26 cellular contexts compared by ENCODE assay signal in genomic region chr6:110037726-110038295, GRCh38. TPM values are rescaled to one million over a fixed set of nuclear protein-coding genes. Genes with fewer than 3 reads are reported as not detected.
DNase-seq lines count a peak whose midpoint lies in the region; ATAC-seq and TF ChIP-seq lines count a peak whose summit lies in the region.
"Had no signal": no experiment of that assay in that cellular context is flagged by ENCODE, and none has a peak within 500 bp of the region (broad histone marks: within the 10 kb centered on the region; RNA-seq: fewer than 3 reads in every experiment).

No MANE protein-coding gene starts in this region.

- H3K27me3 Mint-ChIP-seq in natural killer cell (ENCODE audit: low read depth in 2 of 2) = no peaks in the 10 kb centered on the region

- 0 out of 2 replicates have a peak overlapping the region, but pooled peaks have one; percentile 35 for H3K27ac ChIP-seq in BLaER1
- H3K27ac ChIP-seq: C4-2B, SJSA1 had no signal

- H3K4me3 Mint-ChIP-seq in natural killer cell = peak overlapping the region; percentile 58

- no peaks in the 10 kb centered on the region for H3K9me2 ChIP-seq in Loucy (replicated peaks; ENCODE audit: low read depth, low read length)

- H3K36me3 ChIP-seq in BLaER1 (no peaks in the 10 kb centered on the region), Loucy (ENCODE audit: insufficient read depth, low read length) (no peaks in the 10 kb centered on the region)
- H3K36me3 ChIP-seq: MG63, SJSA1 had no signal

- H3K9me3 ChIP-seq in BLaER1 (no peaks in the 10 kb centered on the region), Loucy (ENCODE audit: insufficient read depth, low read depth, low read length) (no peaks in the 10 kb centered on the region)
- H3K9me3 ChIP-seq: MG63, SJSA1 had no signal

- H4K20me1 ChIP-seq in BLaER1 (no peaks in the 10 kb centered on the region), Loucy (ENCODE audit: insufficient read depth, low read length, poor library complexity, severe bottlenecking) (no peaks in the 10 kb centered on the region)

- ATAC-seq in natural killer cell (no peak), HG03439 (IDR thresholded peaks at IDR 0.05; ENCODE audit: unreplicated experiment) (no peak), GM18909 (IDR thresholded peaks at IDR 0.05; ENCODE audit: poor library complexity, unreplicated experiment) (no peak), HG03159 (IDR thresholded peaks at IDR 0.05; ENCODE audit: unreplicated experiment) (no peak)
- ATAC-seq: Right ventricle myocardium inferior had no signal

- H3K9ac ChIP-seq in BLaER1 (no peak overlapping the region), Loucy (ENCODE audit: low read depth, low read length, poor library complexity, severe bottlenecking) (peak overlapping the region; percentile 82)

- H3K27ac Mint-ChIP-seq in natural killer cell = peak overlapping the region in 1 of 2 donors; percentile 74

- H3K9me3 Mint-ChIP-seq in natural killer cell = no peaks in the 10 kb centered on the region
- H3K9me3 Mint-ChIP-seq: CD8-positive, alpha-beta memory T cell had no signal

- no peaks in the 10 kb centered on the region for H3F3A ChIP-seq in Loucy (ENCODE audit: low read depth)

- H3K4me1 Mint-ChIP-seq in natural killer cell = peaks cover 20 to 24% of the 10 kb centered on the region in 2 donors

- no peaks in the 10 kb centered on the region for H3K79me2 ChIP-seq in Loucy (ENCODE audit: insufficient read depth, low read length)

- no peaks in the 10 kb centered on the region for H3K27me3 ChIP-seq in BLaER1
- H3K27me3 ChIP-seq in Loucy (ENCODE audit: insufficient read depth, low read length, poor library complexity, severe bottlenecking) = no peaks in the 10 kb centered on the region
- H3K27me3 ChIP-seq: MG63, SJSA1 had no signal

- H3K36me3 Mint-ChIP-seq in natural killer cell = no peaks in the 10 kb centered on the region

- intact Hi-C loops in natural killer cell (cut with micrococcal nuclease) = loop anchor here (2.0 kb wide), 1 partner anchor 511 kb away; no protein-coding TSS in a partner anchor

- TF ChIP-seq CTCF in Loucy (conservative IDR thresholded peaks at IDR 0.05; ENCODE audit: low read length) (no peak), fibroblast of mammary gland (conservative IDR thresholded peaks at IDR 0.05; ENCODE audit: control insufficient read depth, insufficient read depth, low read depth, low read length) (no peak), natural killer cell (IDR thresholded peaks at IDR 0.05) (no peak)

- DNase-seq in fibroblast of mammary gland (ENCODE audit: low read depth) (peak; percentile 9), natural killer cell (no peak), retina (no peak)
- DNase-seq: AML-193; Calu3; CD8-positive, alpha-beta memory T cell; GF-D8; GOT3; HCEC 1CT; Kasumi-1; MG63; NCI-H1417; NCI-H1694 treated with DMSO at 0.1 percent for 48 hours; NCI-H2081 treated with DMSO at 0.1 percent for 48 hours; NCI-H2171 treated with DMSO at 0.1 percent for 48 hours; NCI-H524 treated with DMSO at 0.1 percent for 48 hours; OCI-M1 had no signal

- no peak overlapping the region for H2AFZ ChIP-seq in Loucy (ENCODE audit: low read length)

- H3K4me1 ChIP-seq in BLaER1 (peaks cover 44% of the 10 kb centered on the region), Loucy (ENCODE audit: insufficient read depth, low read length, poor library complexity, severe bottlenecking) (peaks cover 19% of the 10 kb centered on the region)
- H3K4me1 ChIP-seq: SJSA1 had no signal

- H3K4me2 ChIP-seq in BLaER1 (0 out of 2 replicates have a peak overlapping the region, but pooled peaks have one; percentile 12), Loucy (ENCODE audit: low read depth, low read length, poor library complexity, severe bottlenecking) (peak overlapping the region; percentile 81)

- H3K4me3 ChIP-seq in BLaER1 (no peak overlapping the region), Loucy (ENCODE audit: low read length, poor library complexity, severe bottlenecking) (peak overlapping the region; percentile 80), fibroblast of mammary gland (ENCODE audit: control insufficient read depth, low read depth, low read length) (no peak overlapping the region)
- H3K4me3 ChIP-seq: MG63, SJSA1 had no signal

RNA-seq across cellular contexts. Expression of gene GPR6, which starts 59.7 kb away (rescaled TPM):
- total RNA-seq in natural killer cell = not detected
- total RNA-seq: A172; Calu3; CD8-positive, alpha-beta memory T cell; Right ventricle myocardium inferior; SJSA1 had no signal
